In the genomic region with DNA sequence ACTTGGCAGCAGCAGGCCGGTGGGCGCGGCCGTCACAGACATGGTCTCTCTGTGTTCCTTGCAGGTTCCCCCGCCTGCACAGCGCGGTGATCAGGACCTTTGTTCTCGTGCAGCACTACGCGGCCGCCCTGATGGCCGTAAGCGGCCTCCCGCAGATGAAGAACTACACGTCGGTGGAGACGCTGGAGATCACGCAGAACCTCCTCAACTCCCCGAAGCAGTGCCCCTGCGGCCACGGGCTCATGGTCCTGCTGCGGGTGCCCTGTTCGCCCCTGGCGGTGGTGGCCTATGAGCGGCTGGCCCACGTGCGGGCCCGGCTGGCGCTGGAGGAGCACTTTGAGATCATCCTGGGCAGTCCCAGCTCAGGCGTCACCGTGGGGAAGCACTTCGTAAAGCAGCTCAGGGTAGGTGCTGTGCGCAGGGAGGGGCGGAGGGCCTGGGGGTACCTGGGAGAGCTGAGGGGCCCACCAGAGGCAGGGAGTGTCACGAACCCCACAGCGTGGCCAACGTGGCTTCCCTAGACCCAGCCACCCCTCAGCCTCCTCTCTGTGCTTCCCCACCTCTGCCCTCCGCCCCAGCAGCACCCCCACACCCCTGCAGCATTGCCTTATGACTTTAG, we compare ENCODE assay signal across 33 cellular contexts. TPM values are rescaled to one million over a fixed set of nuclear protein-coding genes. Genes with fewer than 3 reads are reported as not detected.
"Had no signal": no experiment of that assay in that cellular context is flagged by ENCODE, and none has a peak within 500 bp of the region (broad histone marks: within the 10 kb centered on the region; RNA-seq: fewer than 3 reads in every experiment).

No MANE protein-coding gene starts in this region.

- H3K9me3 ChIP-seq: esophagus squamous epithelium, heart right ventricle, mucosa of descending colon, psoas muscle, spleen, stomach, thyroid gland, uterus had no signal

- ATAC-seq: left colon; left ventricle myocardium superior; mucosa of descending colon; psoas muscle; right cardiac atrium; stimulated activated naive B cell treated with anti-CD40 and anti-IgM and Interleukin-4, amounts not matched to agents 10 μg/mL and 1 μg/mL and 100 μg/mL, for 72 hours had no signal

- H3K27me3 ChIP-seq: heart right ventricle, neural progenitor cell, spleen, stomach, thyroid gland, uterus had no signal

- H3K4me3 Mint-ChIP-seq: memory B cell; mesothelial cell of epicardium; naive B cell; nephron; neural progenitor cell; stimulated activated naive B cell treated with anti-CD40 and anti-IgM and Interleukin-4, amounts not matched to agents 10 μg/mL and 1 μg/mL and 100 μg/mL, for 72 hours; type B pancreatic cell had no signal

- H3K4me1 ChIP-seq: esophagus squamous epithelium, heart right ventricle, neural progenitor cell, psoas muscle, spleen, stomach, thyroid gland, uterus had no signal

- H3K4me3 ChIP-seq: coronary artery, esophagus squamous epithelium, heart right ventricle, lung, mucosa of descending colon, neural progenitor cell, psoas muscle, skin epidermis, spleen, stomach, thyroid gland, uterus had no signal

- H3K4me1 Mint-ChIP-seq: memory B cell; mesothelial cell of epicardium; naive B cell; nephron; neural progenitor cell; stimulated activated naive B cell treated with anti-CD40 and anti-IgM and Interleukin-4, amounts not matched to agents 10 μg/mL and 1 μg/mL and 100 μg/mL, for 72 hours had no signal

- H3K36me3 Mint-ChIP-seq: memory B cell; naive B cell; stimulated activated naive B cell treated with anti-CD40 and anti-IgM and Interleukin-4, amounts not matched to agents 10 μg/mL and 1 μg/mL and 100 μg/mL, for 72 hours had no signal

- H3K36me3 ChIP-seq: esophagus squamous epithelium, spleen, thyroid gland, uterus had no signal

- H3K27ac ChIP-seq: coronary artery, esophagus squamous epithelium, heart right ventricle, neural progenitor cell, psoas muscle, skin epidermis, spleen, stomach, thyroid gland had no signal

- H3K9me3 Mint-ChIP-seq: memory B cell; mesothelial cell of epicardium; naive B cell; nephron; neural progenitor cell; stimulated activated naive B cell treated with anti-CD40 and anti-IgM and Interleukin-4, amounts not matched to agents 10 μg/mL and 1 μg/mL and 100 μg/mL, for 72 hours; type B pancreatic cell had no signal

- H3K27ac Mint-ChIP-seq: memory B cell; mesothelial cell of epicardium; naive B cell; nephron; neural progenitor cell; stimulated activated naive B cell treated with anti-CD40 and anti-IgM and Interleukin-4, amounts not matched to agents 10 μg/mL and 1 μg/mL and 100 μg/mL, for 72 hours; type B pancreatic cell had no signal

- H3K27me3 Mint-ChIP-seq: type B pancreatic cell had no signal

- DNase-seq: dermis blood vessel endothelial cell; effector memory CD4-positive, alpha-beta T cell; esophagus squamous epithelium; foreskin melanocyte; glutamatergic neuron; heart right ventricle; hippocampal formation; kidney glomerular epithelial cell; left colon; left ventricle myocardium superior; mucosa of descending colon; naive B cell; nucleus accumbens; psoas muscle; spleen; stimulated activated CD4-positive, alpha-beta T cell treated with anti-CD3 and anti-CD28 coated beads, Interleukin-4, amount 100 ng/mL, for 4 hours; stimulated activated naive B cell treated with anti-CD40 and anti-IgM and Interleukin-4, amounts not matched to agents 10 μg/mL and 1 μg/mL and 100 μg/mL, for 72 hours; stomach; thyroid gland; uterus had no signal

RNA-seq across cellular contexts. Expression of a gene that starts 59.3 kb away (rescaled TPM):
- total RNA-seq: dermis blood vessel endothelial cell, endothelial cell of umbilical vein, epithelial cell of proximal tubule, esophagus squamous epithelium, left colon, left ventricle myocardium superior, lung, mesothelial cell of epicardium, mucosa of descending colon, osteocyte, renal cortical epithelial cell, spleen, stomach, thyroid gland, uterus had no signal
- polyA plus RNA-seq: endothelial cell of umbilical vein, lung, spleen, stomach had no signal
